Comparison of ENCODE assay signal across 1 cellular context in genomic region chr2:208025037-208025813, GRCh38.
A peak's percentile ranks its signal among the peaks of the same experiment; 100 is the strongest.
TF ChIP-seq lines count a peak whose summit lies in the region.

Gene PLEKHM3 (minus strand): TSS chr2:208025527. CDS start chr2:208001639, 23,888 bp downstream.

TF ChIP-seq in GM12878, 131 proteins besides CTCF, POLR2A, EP300 and RAD21 (continued from another document and continues in another):
- peak; percentile 54 for TF ChIP-seq PKNOX1 (IDR thresholded peaks at IDR 0.05)
- TF ChIP-seq IRF4 (IDR thresholded peaks at IDR 0.05; ENCODE audit: low read depth, low read length), result 0 out of 2 replicates have a peak, but pooled peaks have one; percentile 20
- peak; percentile 65; the same call in 1 of the 2 replicates for TF ChIP-seq CREM (IDR thresholded peaks at IDR 0.05; ENCODE audit: low read depth)
- no peak for TF ChIP-seq SUZ12 (IDR thresholded peaks at IDR 0.05; ENCODE audit: unreplicated experiment)
- TF ChIP-seq ZNF207 (IDR thresholded peaks at IDR 0.05; ENCODE audit: borderline replicate concordance), result peak; percentile 90; the same call in 1 of the 2 replicates
- TF ChIP-seq MXI1 (IDR thresholded peaks at IDR 0.05; ENCODE audit: low read depth, low read length), result peak; percentile 74; the same call in 1 of the 2 replicates
- 0 out of 2 replicates have a peak, but pooled peaks have one; percentile 15 for TF ChIP-seq TARDBP (IDR thresholded peaks at IDR 0.05; ENCODE audit: borderline replicate concordance)
- peak; percentile 67 for TF ChIP-seq CHD2 (IDR thresholded peaks at IDR 0.05; ENCODE audit: borderline replicate concordance, low read depth, low read length)
- TF ChIP-seq ZSCAN29 (IDR thresholded peaks at IDR 0.05), result 0 out of 2 replicates have a peak, but pooled peaks have one; percentile 39
- TF ChIP-seq ZBTB11 (CRISPR knock-in tag; IDR thresholded peaks at IDR 0.05), result peak; percentile 93
- TF ChIP-seq MLLT1 (IDR thresholded peaks at IDR 0.05), result peak; percentile 71; the same call in 1 of the 2 replicates
- peak; percentile 91 for TF ChIP-seq RELB (IDR thresholded peaks at IDR 0.05; ENCODE audit: low read depth)
- peak; percentile 89; the same call in 1 of the 2 replicates for TF ChIP-seq STAT1 (conservative IDR thresholded peaks at IDR 0.05)
- peak; percentile 42; the same call in 1 of the 2 replicates for TF ChIP-seq NR2F1 (conservative IDR thresholded peaks at IDR 0.05)
- TF ChIP-seq ASH2L (IDR thresholded peaks at IDR 0.05; ENCODE audit: borderline replicate concordance, low read depth), result peak; percentile 90; the same call in 1 of the 2 replicates
- peak; percentile 98 for TF ChIP-seq TAF1 (IDR thresholded peaks at IDR 0.05; ENCODE audit: borderline replicate concordance, low read depth, low read length)
- 0 out of 2 replicates have a peak, but pooled peaks have one; percentile 86 for TF ChIP-seq HDAC2 (IDR thresholded peaks at IDR 0.05)
- TF ChIP-seq PML (IDR thresholded peaks at IDR 0.05; ENCODE audit: low read length), result peak; percentile 84
- TF ChIP-seq ATF2 (IDR thresholded peaks at IDR 0.05; ENCODE audit: low read length), result no peak
- peak; percentile 95 for TF ChIP-seq CBX5 (IDR thresholded peaks at IDR 0.05; ENCODE audit: low read depth)
- no peak for TF ChIP-seq MEF2B (IDR thresholded peaks at IDR 0.05; ENCODE audit: partially characterized antibody, poor library complexity, severe bottlenecking)
- peak; percentile 62; the same call in 1 of the 2 replicates for TF ChIP-seq TBL1XR1 (IDR thresholded peaks at IDR 0.05; ENCODE audit: low read depth, low read length)
- TF ChIP-seq TCF12 (IDR thresholded peaks at IDR 0.05; ENCODE audit: low read depth, low read length), result peak; percentile 72
- peak; percentile 50 for TF ChIP-seq REST (IDR thresholded peaks at IDR 0.05; ENCODE audit: low read depth, low read length)
- peak; percentile 36 to 52 for TF ChIP-seq EGR1 (IDR thresholded peaks at IDR 0.05; ENCODE audit: borderline replicate concordance in 1 of 2, low read depth in 2 of 2, low read length in 2 of 2)
- no peak for TF ChIP-seq ETV6 (conservative IDR thresholded peaks at IDR 0.05 in 1 of 2, IDR thresholded peaks at IDR 0.05 in 1 of 2; ENCODE audit: borderline replicate concordance in 1 of 2, low read depth in 1 of 2)
- peak; percentile 19; the same call in 1 of the 2 replicates for TF ChIP-seq ZNF217 (IDR thresholded peaks at IDR 0.05)
- TF ChIP-seq SIN3A (IDR thresholded peaks at IDR 0.05; ENCODE audit: low read depth, low read length), result peak; percentile 82
- peak; percentile 54 for TF ChIP-seq GATAD2B (conservative IDR thresholded peaks at IDR 0.05; ENCODE audit: low read depth)
- TF ChIP-seq HDAC6 (IDR thresholded peaks at IDR 0.05; ENCODE audit: unreplicated experiment), result no peak
- TF ChIP-seq PRDM15 (CRISPR knock-in tag; IDR thresholded peaks at IDR 0.05), result no peak
- TF ChIP-seq POLR2AphosphoS2 (IDR thresholded peaks at IDR 0.05; ENCODE audit: low read depth, low read length), result peak; percentile 56; the same call in 1 of the 2 replicates
- TF ChIP-seq NRF1 (conservative IDR thresholded peaks at IDR 0.05; ENCODE audit: low read depth, low read length), result no peak
- peak; percentile 74 for TF ChIP-seq E2F8 (IDR thresholded peaks at IDR 0.05; ENCODE audit: low read depth, partially characterized antibody)
- peak; percentile 64 for TF ChIP-seq SIX5 (IDR thresholded peaks at IDR 0.05; ENCODE audit: low read depth, low read length, severe bottlenecking)
- TF ChIP-seq SUPT20H (IDR thresholded peaks at IDR 0.05; ENCODE audit: borderline replicate concordance, control insufficient read depth, low read depth, low read length), result no peak
- peak; percentile 85 for TF ChIP-seq SMARCA5 (IDR thresholded peaks at IDR 0.05)
- TF ChIP-seq GABPA (IDR thresholded peaks at IDR 0.05; ENCODE audit: low read depth), result peak; percentile 95
- no peak for TF ChIP-seq CHD4 (IDR thresholded peaks at IDR 0.05)
